ENCODE assay signal across 1 cellular context in genomic region chr5:173745123-173745522, GRCh38.
TF ChIP-seq lines count a peak whose summit lies in the region.

No MANE protein-coding gene starts in this region.

TF ChIP-seq in GM23338, 12 proteins besides CTCF, POLR2A, EP300 and RAD21 (continued from another document):
- no peak for TF ChIP-seq ZNF114 (CRISPR knock-in tag; IDR thresholded peaks at IDR 0.05)
TF ChIP-seq in GM23338: peak in this region for 0.
